Comparison of ENCODE assay signal across 28 cellular contexts in genomic region chr17:76947771-76948170, GRCh38.
"Had no signal": no experiment of that assay in that cellular context is flagged by ENCODE, and none has a peak within 500 bp of the region (broad histone marks: within the 10 kb centered on the region; RNA-seq: fewer than 3 reads in every experiment).

No MANE protein-coding gene starts in this region.

- H3K4me3 ChIP-seq: left lung, lung, neural progenitor cell, pancreas, prostate gland, skin epidermis, tibial nerve, uterus had no signal

- H3K4me1 Mint-ChIP-seq: immature natural killer cell, mesothelial cell of epicardium, natural killer cell had no signal

- H3K4me3 Mint-ChIP-seq: immature natural killer cell; mesothelial cell of epicardium; natural killer cell; nephron progenitor cell; neural progenitor cell; stimulated activated naive B cell treated with anti-CD40 and anti-IgM and Interleukin-4, amounts not matched to agents 10 μg/mL and 1 μg/mL and 100 μg/mL, for 72 hours; stimulated activated naive CD8-positive, alpha-beta T cell treated with anti-CD3 and anti-CD28 coated beads, Interleukin-15, Interleukin-2, amounts not matched to agents 100 ng/mL and 50 ng/mL, for 24 hours; type B pancreatic cell had no signal

- H3K9me3 ChIP-seq: left lung, pancreas, prostate gland, tibial nerve, uterus had no signal

- H3K27ac Mint-ChIP-seq: immature natural killer cell; mesothelial cell of epicardium; naive B cell; natural killer cell; nephron progenitor cell; neural progenitor cell; stimulated activated naive CD8-positive, alpha-beta T cell treated with anti-CD3 and anti-CD28 coated beads, Interleukin-15, Interleukin-2, amounts not matched to agents 100 ng/mL and 50 ng/mL, for 24 hours; type B pancreatic cell had no signal

- H3K9me3 Mint-ChIP-seq: immature natural killer cell; mesothelial cell of epicardium; naive B cell; natural killer cell; nephron progenitor cell; neural progenitor cell; stimulated activated naive B cell treated with anti-CD40 and anti-IgM and Interleukin-4, amounts not matched to agents 10 μg/mL and 1 μg/mL and 100 μg/mL, for 72 hours; stimulated activated naive CD8-positive, alpha-beta T cell treated with anti-CD3 and anti-CD28 coated beads, Interleukin-15, Interleukin-2, amounts not matched to agents 100 ng/mL and 50 ng/mL, for 24 hours; type B pancreatic cell had no signal

- H3K27ac ChIP-seq: left lung, neural progenitor cell, pancreas, prostate gland, skin epidermis, tibial nerve, uterus had no signal

- H3K27me3 ChIP-seq: left lung, neural progenitor cell, pancreas, tibial nerve, uterus had no signal

- ATAC-seq: left colon; left lung; pancreas; right cardiac atrium; sciatic nerve; stimulated activated naive B cell treated with anti-CD40 and anti-IgM and Interleukin-4, amounts not matched to agents 10 μg/mL and 1 μg/mL and 100 μg/mL, for 72 hours had no signal

- DNase-seq: hypothalamus; immature natural killer cell; kidney; left colon; left lung; mesendoderm; naive B cell; natural killer cell; nephron progenitor cell; pancreas; posterior cingulate gyrus; retina; right cardiac atrium; stimulated activated CD4-positive, alpha-beta T cell treated with anti-CD3 and anti-CD28 coated beads, Interleukin-12 subunit alpha, Interleukin-12 subunit beta, amount 100 ng/mL, for 4 hours; stimulated activated CD4-positive, alpha-beta T cell treated with anti-CD3 and anti-CD28 coated beads, Interleukin-15, amount 100 ng/mL, for 24 hours; stimulated activated CD4-positive, alpha-beta T cell treated with anti-CD3 and anti-CD28 coated beads, Interleukin-2, amount 100 ng/mL, for 24 hours; stimulated activated CD4-positive, alpha-beta T cell treated with anti-CD3 and anti-CD28 coated beads, Interleukin-4, amount 100 ng/mL, for 1 hour; stimulated activated naive B cell treated with anti-CD40 and anti-IgM and Interleukin-4, amounts not matched to agents 10 μg/mL and 1 μg/mL and 100 μg/mL, for 72 hours; uterus had no signal

- H3K27me3 Mint-ChIP-seq: stimulated activated naive CD8-positive, alpha-beta T cell treated with anti-CD3 and anti-CD28 coated beads, Interleukin-15, Interleukin-2, amounts not matched to agents 100 ng/mL and 50 ng/mL, for 24 hours had no signal

- H3K36me3 Mint-ChIP-seq: immature natural killer cell; mesothelial cell of epicardium; naive B cell; natural killer cell; neural progenitor cell; stimulated activated naive B cell treated with anti-CD40 and anti-IgM and Interleukin-4, amounts not matched to agents 10 μg/mL and 1 μg/mL and 100 μg/mL, for 72 hours; type B pancreatic cell had no signal

- H3K36me3 ChIP-seq: left lung, neural progenitor cell, pancreas, prostate gland, tibial nerve, uterus had no signal
